ENCODE assay signal across 8 cellular contexts in genomic region chr11:819943-820649, GRCh38. TPM values are rescaled to one million over a fixed set of nuclear protein-coding genes. Genes with fewer than 3 reads are reported as not detected.
DNase-seq lines count a peak whose midpoint lies in the region; ATAC-seq and TF ChIP-seq lines count a peak whose summit lies in the region.

No MANE protein-coding gene starts in this region.

- H3K4me3 ChIP-seq in GM23248 (peak overlapping the region; percentile 79), SK-N-MC (peak overlapping the region; percentile 88), thoracic aorta (peak overlapping the region; percentile 98)

- peaks cover 18% of the 10 kb centered on the region for H3K4me1 ChIP-seq in GM23248 (ENCODE audit: insufficient read depth)
- H3K4me1 ChIP-seq in thoracic aorta (ENCODE audit: control insufficient read depth in 1 of 2, low read depth in 2 of 2) = peaks cover 23 to 31% of the 10 kb centered on the region in 2 donors

- no peaks in the 10 kb centered on the region for H3K27me3 Mint-ChIP-seq in activated naive CD4-positive, alpha-beta T cell treated with anti-CD3 and anti-CD28 coated beads for 36 hours (ENCODE audit: low read depth)
- H3K27me3 Mint-ChIP-seq in glutamatergic neuron (ENCODE audit: unreplicated experiment) (peaks cover 8% of the 10 kb centered on the region), osteocyte (ENCODE audit: unreplicated experiment) (no peaks in the 10 kb centered on the region)

- H3K36me3 ChIP-seq in GM23248 (ENCODE audit: low read depth) (no peaks in the 10 kb centered on the region; the same call in 1 of the 2 replicates), SK-N-MC (ENCODE audit: insufficient read depth, low read length) (no peaks in the 10 kb centered on the region; the same call in 1 of the 2 replicates), thoracic aorta (peaks cover 26% of the 10 kb centered on the region)

- H3K4me3 Mint-ChIP-seq in activated naive CD4-positive, alpha-beta T cell treated with anti-CD3 and anti-CD28 coated beads for 36 hours = peak overlapping the region; percentile 75
- H3K4me3 Mint-ChIP-seq in glutamatergic neuron (ENCODE audit: unreplicated experiment) (peak overlapping the region; percentile 84), osteocyte (ENCODE audit: unreplicated experiment) (peak overlapping the region; percentile 83)

- peaks cover 38% of the 10 kb centered on the region for H3K79me2 ChIP-seq in GM23248 (ENCODE audit: insufficient read depth)

- H3K9me2 ChIP-seq in GM23248 (ENCODE audit: insufficient read depth) = no peaks in the 10 kb centered on the region

- peak overlapping the region; percentile 61 for H3K27ac Mint-ChIP-seq in activated naive CD4-positive, alpha-beta T cell treated with anti-CD3 and anti-CD28 coated beads for 36 hours
- H3K27ac Mint-ChIP-seq in glutamatergic neuron (ENCODE audit: unreplicated experiment) = no peak overlapping the region
- H3K27ac Mint-ChIP-seq in osteocyte (ENCODE audit: unreplicated experiment) = peak overlapping the region; percentile 71

- H3K9me3 Mint-ChIP-seq in activated naive CD4-positive, alpha-beta T cell treated with anti-CD3 and anti-CD28 coated beads for 36 hours = no peaks in the 10 kb centered on the region
- no peaks in the 10 kb centered on the region for H3K9me3 Mint-ChIP-seq in glutamatergic neuron (ENCODE audit: unreplicated experiment)
- no peaks in the 10 kb centered on the region for H3K9me3 Mint-ChIP-seq in osteocyte (ENCODE audit: unreplicated experiment)

- DNase-seq in EH (ENCODE audit: low read depth) = peak; percentile 83
- DNase-seq in GM23248 = peak; percentile 75
- peak; percentile 81 for DNase-seq in LHCN-M2 (ENCODE audit: low read depth)
- no peak for DNase-seq in SK-N-MC (ENCODE audit: low read depth, low spot score)
- DNase-seq in activated naive CD4-positive, alpha-beta T cell treated with anti-CD3 and anti-CD28 coated beads for 36 hours = peak; percentile 89
- DNase-seq in glutamatergic neuron = peak; percentile 61
- DNase-seq in osteocyte (ENCODE audit: extremely low spot score, unreplicated experiment) = no peak
- peak; percentile 70 for DNase-seq in thoracic aorta (ENCODE audit: low spot score)

- peak overlapping the region; percentile 88 for H3K4me2 ChIP-seq in GM23248 (ENCODE audit: unreplicated experiment)

- H3K36me3 Mint-ChIP-seq in activated naive CD4-positive, alpha-beta T cell treated with anti-CD3 and anti-CD28 coated beads for 36 hours (ENCODE audit: low read depth) = peaks cover 5% of the 10 kb centered on the region
- no peaks in the 10 kb centered on the region for H3K36me3 Mint-ChIP-seq in glutamatergic neuron (ENCODE audit: unreplicated experiment)
- peaks cover 8% of the 10 kb centered on the region for H3K36me3 Mint-ChIP-seq in osteocyte (ENCODE audit: unreplicated experiment)

- peaks cover 13% of the 10 kb centered on the region for H3K4me1 Mint-ChIP-seq in activated naive CD4-positive, alpha-beta T cell treated with anti-CD3 and anti-CD28 coated beads for 36 hours (ENCODE audit: low read depth)
- H3K4me1 Mint-ChIP-seq in glutamatergic neuron (ENCODE audit: low read depth, unreplicated experiment) (no peaks in the 10 kb centered on the region), osteocyte (ENCODE audit: unreplicated experiment) (peaks cover 25% of the 10 kb centered on the region)

- H3F3A ChIP-seq in GM23248 (ENCODE audit: insufficient read depth) = peaks cover 3% of the 10 kb centered on the region; the same call in 1 of the 2 replicates

- H3K9me3 ChIP-seq in GM23248 (ENCODE audit: low read depth) = no peaks in the 10 kb centered on the region
- H3K9me3 ChIP-seq in SK-N-MC (ENCODE audit: low read depth, low read length) = no peaks in the 10 kb centered on the region
- H3K9me3 ChIP-seq in thoracic aorta = no peaks in the 10 kb centered on the region

- 2% methylated on average over 33 to 44 of the region's 47 CpGs for WGBS in GM23248 (ENCODE audit: low coverage in 1 of 2, low lambda C conversion rate in 2 of 2, missing lambda C conversion rate in 2 of 2), 2 experiments

- peak overlapping the region; percentile 92 for H3K9ac ChIP-seq in GM23248
- H3K9ac ChIP-seq in SK-N-MC (ENCODE audit: insufficient read length) = peak overlapping the region; percentile 83

- peak; percentile 56 for ATAC-seq in thoracic aorta (ENCODE audit: insufficient number of reproducible peaks, low FRiP score, low read depth)

- H4K20me1 ChIP-seq in GM23248 (ENCODE audit: insufficient read depth) = no peaks in the 10 kb centered on the region

- H3K27ac ChIP-seq in GM23248 (peak overlapping the region; percentile 77), SK-N-MC (no peak overlapping the region), thoracic aorta (peak overlapping the region; percentile 99 to 100)

- CTCF ChIA-PET in activated naive CD4-positive, alpha-beta T cell treated with anti-CD3 and anti-CD28 coated beads for 36 hours (lab: Charles Lee) = interaction anchor here (1.0 kb wide), 1 partner anchor 14 kb away, joined by 3 read pairs; no protein-coding TSS in a partner anchor

- intact Hi-C loops in activated naive CD4-positive, alpha-beta T cell treated with anti-CD3 and anti-CD28 coated beads for 36 hours (cut with micrococcal nuclease) = loop anchor here (1.0 kb wide), 4 partner anchors 10 to 24 kb away; partner anchors contain the start of genes POLR2L, RPLP2 and TSPAN4

- in situ Hi-C loops in GM23248 (cut with MboI) = no loop called here

- TF ChIP-seq CTCF in glutamatergic neuron (IDR thresholded peaks at IDR 0.05; ENCODE audit: partially characterized antibody, unreplicated experiment) (no peak), osteocyte (IDR thresholded peaks at IDR 0.05) (no peak), thoracic aorta (IDR thresholded peaks at IDR 0.05) (no peak)

- H3K27me3 ChIP-seq in GM23248 (replicated peaks; ENCODE audit: insufficient read depth) = no peaks in the 10 kb centered on the region
- no peaks in the 10 kb centered on the region for H3K27me3 ChIP-seq in thoracic aorta (replicated peaks; ENCODE audit: insufficient read depth)

- 0 out of 2 replicates have a peak overlapping the region, but pooled peaks have one; percentile 17 for H2AFZ ChIP-seq in GM23248

RNA-seq across cellular contexts. Expression of gene PNPLA2, which starts 1.4 kb away (rescaled TPM):
- total RNA-seq in GM23248 (2014; rRNA removed; shearing (Covaris generic)) = 35.2 and 38.7 TPM in 2 replicates
- 87.6 and 98.1 TPM in 2 replicates for polyA plus RNA-seq in GM23248 (2016; fragmentation: Nextera tagmentation; extraction: Ambion mirVana)
- total RNA-seq in LHCN-M2 (2014; rRNA removed) (43.7 and 45.4 TPM in 2 replicates), glutamatergic neuron (ENCODE audit: unreplicated experiment) (32.3 TPM), osteocyte (83.8 and 96.4 TPM in 2 replicates), thoracic aorta (100 to 1,000 TPM; 105 to 115 TPM)
- polyA plus RNA-seq in LHCN-M2 (2012) = 83.1 TPM
- 10 to 100 TPM; 15.5 to 22.6 TPM for total RNA-seq in activated naive CD4-positive, alpha-beta T cell treated with anti-CD3 and anti-CD28 coated beads for 36 hours

RNA-seq across cellular contexts. Expression of gene CRACR2B, which starts 7.6 kb away (rescaled TPM):
- 0.38 and 2.3 TPM in 2 replicates for total RNA-seq in GM23248 (2014; rRNA removed; shearing (Covaris generic))
- 1.2 and 2.0 TPM in 2 replicates for polyA plus RNA-seq in GM23248 (2016; fragmentation: Nextera tagmentation; extraction: Ambion mirVana)
- 0.40 and 1.3 TPM in 2 replicates for total RNA-seq in LHCN-M2 (2014; rRNA removed)
- 0.68 TPM for polyA plus RNA-seq in LHCN-M2 (2012)
- total RNA-seq in activated naive CD4-positive, alpha-beta T cell treated with anti-CD3 and anti-CD28 coated beads for 36 hours = under 1 TPM; 0.32 to 0.41 TPM
- 19.7 TPM for total RNA-seq in glutamatergic neuron (ENCODE audit: unreplicated experiment)
- 3.9 and 4.2 TPM in 2 replicates for total RNA-seq in osteocyte
- 10 to 100 TPM in 1 of 2 donors, 1 to 10 TPM in 1; 9.6 to 11.6 TPM for total RNA-seq in thoracic aorta

RNA-seq across cellular contexts. Expression of gene RPLP2, which starts 10.3 kb away (rescaled TPM):
- 162 and 263 TPM in 2 replicates for total RNA-seq in GM23248 (2014; rRNA removed; shearing (Covaris generic))
- 726 and 744 TPM in 2 replicates for polyA plus RNA-seq in GM23248 (2016; fragmentation: Nextera tagmentation; extraction: Ambion mirVana)
- total RNA-seq in LHCN-M2 (2014; rRNA removed) = 416 and 495 TPM in 2 replicates
- polyA plus RNA-seq in LHCN-M2 (2012) = 2,343 TPM
- 1,000 to 10,000 TPM; 3,807 to 3,940 TPM for total RNA-seq in activated naive CD4-positive, alpha-beta T cell treated with anti-CD3 and anti-CD28 coated beads for 36 hours
- 997 TPM for total RNA-seq in glutamatergic neuron (ENCODE audit: unreplicated experiment)
- 1,500 and 1,514 TPM in 2 replicates for total RNA-seq in osteocyte
- total RNA-seq in thoracic aorta = 100 to 1,000 TPM; 170 to 221 TPM

RNA-seq across cellular contexts. Expression of gene CD151, which starts 12.7 kb away (rescaled TPM):
- total RNA-seq in GM23248 (2014; rRNA removed; shearing (Covaris generic)) = 1,651 and 1,751 TPM in 2 replicates
- polyA plus RNA-seq in GM23248 (2016; fragmentation: Nextera tagmentation; extraction: Ambion mirVana) = 796 and 807 TPM in 2 replicates
- total RNA-seq in LHCN-M2 (2014; rRNA removed) (840 and 1,028 TPM in 2 replicates), glutamatergic neuron (ENCODE audit: unreplicated experiment) (346 TPM), osteocyte (377 and 379 TPM in 2 replicates), thoracic aorta (1,000 to 10,000 TPM in 1 of 2 donors, 100 to 1,000 TPM in 1; 532 to 1,455 TPM)
- 1,063 TPM for polyA plus RNA-seq in LHCN-M2 (2012)
- 10 to 100 TPM; 16.3 to 18.1 TPM for total RNA-seq in activated naive CD4-positive, alpha-beta T cell treated with anti-CD3 and anti-CD28 coated beads for 36 hours

RNA-seq across cellular contexts. Expression of gene PIDD1, which starts 15.1 kb away (rescaled TPM):
- 4.2 and 6.4 TPM in 2 replicates for total RNA-seq in GM23248 (2014; rRNA removed; shearing (Covaris generic))
- 7.3 and 8.5 TPM in 2 replicates for polyA plus RNA-seq in GM23248 (2016; fragmentation: Nextera tagmentation; extraction: Ambion mirVana)
- total RNA-seq in LHCN-M2 (2014; rRNA removed) (13.0 and 15.3 TPM in 2 replicates), glutamatergic neuron (ENCODE audit: unreplicated experiment) (37.0 TPM), osteocyte (13.4 and 15.6 TPM in 2 replicates), thoracic aorta (10 to 100 TPM; 10.9 to 52.0 TPM)
- 6.4 TPM for polyA plus RNA-seq in LHCN-M2 (2012)
- total RNA-seq in activated naive CD4-positive, alpha-beta T cell treated with anti-CD3 and anti-CD28 coated beads for 36 hours = 10 to 100 TPM; 43.2 to 45.2 TPM

Comparison
In these comparisons a context has a peak if more than half of its experiments do, and no peak if none do; other contexts are left out.
1. DNase-seq: peak in EH (single experiment), GM23248 (single experiment), LHCN-M2 (single experiment), activated naive CD4-positive, alpha-beta T cell treated with anti-CD3 and anti-CD28 coated beads for 36 hours (single experiment), glutamatergic neuron (single experiment) and thoracic aorta (single experiment); none in SK-N-MC (single experiment) and osteocyte (single experiment).
2. Peak in every context shown above with its lines, with median percentiles within 50 percentile points of each other: H3K4me3 ChIP-seq and H3K4me3 Mint-ChIP-seq.